1 cellular context compared by ENCODE assay signal in genomic region chr21:31429500-31429899, GRCh38.
TF ChIP-seq lines count a peak whose summit lies in the region.

No MANE protein-coding gene starts in this region.

TF ChIP-seq in HCT116, 20 proteins besides CTCF, POLR2A, EP300 and RAD21 (continued from another document):
- no peak for TF ChIP-seq ZBTB33 (IDR thresholded peaks at IDR 0.05; ENCODE audit: extremely low read depth, insufficient replicate concordance, low read length)
- no peak for TF ChIP-seq TCF7L2 (IDR thresholded peaks at IDR 0.05; ENCODE audit: borderline replicate concordance, extremely low read depth, insufficient read depth, insufficient read length)
- TF ChIP-seq JUND (IDR thresholded peaks at IDR 0.05), result no peak
- TF ChIP-seq, protein P1, sequence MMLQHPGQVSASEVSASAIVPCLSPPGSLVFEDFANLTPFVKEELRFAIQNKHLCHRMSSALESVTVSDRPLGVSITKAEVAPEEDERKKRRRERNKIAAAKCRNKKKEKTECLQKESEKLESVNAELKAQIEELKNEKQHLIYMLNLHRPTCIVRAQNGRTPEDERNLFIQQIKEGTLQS (IDR thresholded peaks at IDR 0.05), result no peak
- TF ChIP-seq, protein P2, sequence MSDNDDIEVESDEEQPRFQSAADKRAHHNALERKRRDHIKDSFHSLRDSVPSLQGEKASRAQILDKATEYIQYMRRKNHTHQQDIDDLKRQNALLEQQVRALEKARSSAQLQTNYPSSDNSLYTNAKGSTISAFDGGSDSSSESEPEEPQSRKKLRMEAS (IDR thresholded peaks at IDR 0.05), result no peak
- no peak for TF ChIP-seq SIN3A (IDR thresholded peaks at IDR 0.05; ENCODE audit: low read depth)
- no peak for TF ChIP-seq POLR2AphosphoS5 (IDR thresholded peaks at IDR 0.05; ENCODE audit: low read depth, low read length)
- TF ChIP-seq ELF1 (IDR thresholded peaks at IDR 0.05; ENCODE audit: borderline replicate concordance, low read depth), result no peak
- no peak for TF ChIP-seq EZH2 (IDR thresholded peaks at IDR 0.05)
TF ChIP-seq in HCT116: peak in this region for 0.
